9 cellular contexts compared by ENCODE assay signal in the genomic region with DNA sequence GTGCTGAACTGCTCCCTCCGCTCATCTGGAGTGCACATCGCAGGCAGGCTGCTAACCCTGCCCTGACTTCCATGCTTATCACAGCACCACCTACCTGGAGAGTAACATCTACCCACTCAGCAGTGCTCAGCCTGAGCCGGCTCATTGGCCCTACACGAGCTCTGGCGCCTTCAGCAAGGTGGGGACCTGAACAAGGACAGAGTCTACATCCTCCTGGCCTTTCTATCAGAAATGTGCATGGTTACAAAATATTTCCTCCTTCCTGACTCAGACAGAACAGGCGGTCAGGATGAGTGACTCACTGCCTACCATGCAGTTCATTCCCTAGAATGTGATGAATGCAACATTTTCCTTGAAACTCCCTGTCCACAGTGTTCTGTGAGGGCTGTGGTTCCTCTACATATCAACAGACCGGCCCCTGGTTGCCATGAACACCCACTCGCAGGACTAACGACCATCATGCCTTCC. TPM values are rescaled to one million over a fixed set of nuclear protein-coding genes. Genes with fewer than 3 reads are reported as not detected.
DNase-seq lines count a peak whose midpoint lies in the region; ATAC-seq and TF ChIP-seq lines count a peak whose summit lies in the region.
"Had no signal": no experiment of that assay in that cellular context is flagged by ENCODE, and none has a peak within 500 bp of the region (broad histone marks: within the 10 kb centered on the region; RNA-seq: fewer than 3 reads in every experiment).

No MANE protein-coding gene starts in this region.

- no peak for TF ChIP-seq POLR2A in transverse colon (IDR thresholded peaks at IDR 0.05)

- 39 to 64% methylated on average over 4 to 9 of the region's 9 CpGs for WGBS in transverse colon (ENCODE audit: low coverage in 1 of 2), 2 donors

- H3K4me1 ChIP-seq in transverse colon, result peaks cover 0 to 9% (median 3%) of the 10 kb centered on the region in 4 donors

- no peak overlapping the region for H3K4me3 ChIP-seq in astrocyte of the cerebellum (ENCODE audit: low read depth, low read length)
- no peak overlapping the region for H3K4me3 ChIP-seq in transverse colon

- H3K9me3 ChIP-seq in transverse colon, result no peaks in the 10 kb centered on the region

- in situ Hi-C loops in astrocyte of the cerebellum (cut with HindIII; ENCODE audit: low sequenced_read_pairs), result no loop called here
- in situ Hi-C loops in transverse colon (cut with MboI; ENCODE audit: low pct_ligation_motif_present in 1 of 4, low pct_unique_long_range_greater_than_20kb in 1 of 4, low sequenced_read_pairs in 3 of 4), result no loop called here

- intact Hi-C loops in activated CD4-positive, alpha-beta T cell treated with anti-CD3 and anti-CD28 coated beads, Interleukin-2, amount 10 ng/mL, durations not matched to agents 24 days and 14 days (cut with micrococcal nuclease), result no loop called here
- intact Hi-C loops in transverse colon (cut with DNase I; ENCODE audit: low total_unique reads), result no loop called here

- TF ChIP-seq EP300 in transverse colon (IDR thresholded peaks at IDR 0.05; ENCODE audit: low read depth), result no peak

- H3K27me3 ChIP-seq in transverse colon, result no peaks in the 10 kb centered on the region

- H3K4me1 Mint-ChIP-seq in activated CD4-positive, alpha-beta T cell treated with anti-CD3 and anti-CD28 coated beads, Interleukin-2, amount 10 ng/mL, durations not matched to agents 24 days and 14 days, result peaks cover 16% of the 10 kb centered on the region

- no peaks in the 10 kb centered on the region for H3K36me3 ChIP-seq in transverse colon

- TF ChIP-seq CTCF in astrocyte of the cerebellum (IDR thresholded peaks at IDR 0.05; ENCODE audit: low read depth, low read length, missing control alignments), result no peak
- no peak for TF ChIP-seq CTCF in transverse colon (IDR thresholded peaks at IDR 0.05)

- H3K4me3 Mint-ChIP-seq in activated CD4-positive, alpha-beta T cell treated with anti-CD3 and anti-CD28 coated beads, Interleukin-2, amount 10 ng/mL, durations not matched to agents 24 days and 14 days, result peak overlapping the region; percentile 24
- H3K4me3 Mint-ChIP-seq: CD8-positive, alpha-beta T cell had no signal

- peak overlapping the region; percentile 82 for H3K27ac Mint-ChIP-seq in activated CD4-positive, alpha-beta T cell treated with anti-CD3 and anti-CD28 coated beads, Interleukin-2, amount 10 ng/mL, durations not matched to agents 24 days and 14 days
- H3K27ac Mint-ChIP-seq: CD8-positive, alpha-beta T cell had no signal

- no peaks in the 10 kb centered on the region for H3K9me3 Mint-ChIP-seq in activated CD4-positive, alpha-beta T cell treated with anti-CD3 and anti-CD28 coated beads, Interleukin-2, amount 10 ng/mL, durations not matched to agents 24 days and 14 days
- H3K9me3 Mint-ChIP-seq: CD8-positive, alpha-beta T cell had no signal

- peak overlapping the region; percentile 27 to 66 (median 66) for H3K27ac ChIP-seq in transverse colon

- H3K36me3 Mint-ChIP-seq in activated CD4-positive, alpha-beta T cell treated with anti-CD3 and anti-CD28 coated beads, Interleukin-2, amount 10 ng/mL, durations not matched to agents 24 days and 14 days (ENCODE audit: low read depth), result peaks cover 2% of the 10 kb centered on the region
- H3K36me3 Mint-ChIP-seq: CD8-positive, alpha-beta T cell had no signal

- no peaks in the 10 kb centered on the region for H3K27me3 Mint-ChIP-seq in activated CD4-positive, alpha-beta T cell treated with anti-CD3 and anti-CD28 coated beads, Interleukin-2, amount 10 ng/mL, durations not matched to agents 24 days and 14 days

- ATAC-seq in HG03460 (IDR thresholded peaks at IDR 0.05; ENCODE audit: unreplicated experiment), result no peak
- ATAC-seq: CD8-positive, alpha-beta T cell had no signal

- no peak for DNase-seq in activated CD4-positive, alpha-beta T cell treated with anti-CD3 and anti-CD28 coated beads, Interleukin-2, amount 10 ng/mL, durations not matched to agents 24 days and 14 days
- no peak for DNase-seq in activated CD4-positive, alpha-beta T cell treated with anti-CD3 and anti-CD28 coated beads, Interleukin-2, amount 50 U/mL, for 4 hours
- DNase-seq in astrocyte of the cerebellum (ENCODE audit: low read depth), result peak; percentile 91
- DNase-seq in kidney glomerular epithelial cell (lab: John Stamatoyannopoulos, UW), result peak; percentile 93
- DNase-seq in transverse colon, result no peak
- no peak for DNase-seq in amygdala (lab: John Stamatoyannopoulos, UW)
- no peak for DNase-seq in NCI-H1436 treated with DMSO at 0.1 percent for 48 hours (lab: John Stamatoyannopoulos, UW)
- DNase-seq: CD8-positive, alpha-beta T cell had no signal

RNA-seq across cellular contexts. Expression of a gene that starts 53.1 kb away (rescaled TPM):
- total RNA-seq in activated CD4-positive, alpha-beta T cell treated with anti-CD3 and anti-CD28 coated beads, Interleukin-2, amount 10 ng/mL, durations not matched to agents 24 days and 14 days, result 142 and 149 TPM in 2 replicates
- total RNA-seq in transverse colon, result 100 to 1,000 TPM in 2 of 4 donors, 10 to 100 TPM in 2; 65.5 to 115 (median 99.9) TPM

Comparison
In these comparisons a context has a peak if more than half of its experiments do, and no peak if none do; other contexts are left out.
1. DNase-seq: peak in astrocyte of the cerebellum (single experiment) and kidney glomerular epithelial cell (single experiment); none in activated CD4-positive, alpha-beta T cell treated with anti-CD3 and anti-CD28 coated beads, Interleukin-2, amount 10 ng/mL, durations not matched to agents 24 days and 14 days (single experiment), activated CD4-positive, alpha-beta T cell treated with anti-CD3 and anti-CD28 coated beads, Interleukin-2, amount 50 U/mL, for 4 hours (0 of 2), transverse colon (single experiment), amygdala (0 of 56) and NCI-H1436 treated with DMSO at 0.1 percent for 48 hours (single experiment).